In genomic region chr15:68218331-68218730, GRCh38 we compare ENCODE assay signal across 21 cellular contexts.
"Had no signal": no experiment of that assay in that cellular context is flagged by ENCODE, and none has a peak within 500 bp of the region (broad histone marks: within the 10 kb centered on the region; RNA-seq: fewer than 3 reads in every experiment).

No MANE protein-coding gene starts in this region.

- H3K4me1 ChIP-seq: esophagus squamous epithelium had no signal

- H3K4me3 Mint-ChIP-seq: activated CD4-positive, alpha-beta T cell treated with anti-CD3 and anti-CD28 coated beads for 36 hours; activated CD8-positive, alpha-beta T cell treated with anti-CD3 and anti-CD28 coated beads, Interleukin-2, amount 10 ng/mL, durations not matched to agents 7 days and 5 days; activated naive CD4-positive, alpha-beta T cell treated with anti-CD3 and anti-CD28 coated beads for 36 hours; activated naive CD8-positive, alpha-beta T cell treated with anti-CD3 and anti-CD28 coated beads, Interleukin-2, amount 50 U/mL, for 24 hours; central memory CD8-positive, alpha-beta T cell; nephron progenitor cell; stimulated activated naive CD8-positive, alpha-beta T cell treated with anti-CD3 and anti-CD28 coated beads, Interleukin-15, amount 100 ng/mL, for 72 hours; T-cell; WTC11 had no signal

- H3K36me3 ChIP-seq: brain microvascular endothelial cell had no signal

- FAIRE-seq: islet of Langerhans had no signal

- H3K9me3 Mint-ChIP-seq: activated naive CD4-positive, alpha-beta T cell treated with anti-CD3 and anti-CD28 coated beads for 36 hours; activated naive CD8-positive, alpha-beta T cell treated with anti-CD3 and anti-CD28 coated beads, Interleukin-2, amount 50 U/mL, for 24 hours; central memory CD8-positive, alpha-beta T cell; stimulated activated naive CD8-positive, alpha-beta T cell treated with anti-CD3 and anti-CD28 coated beads, Interleukin-15, amount 100 ng/mL, for 72 hours; T-cell had no signal

- ATAC-seq: activated CD4-positive, alpha-beta T cell treated with anti-CD3 and anti-CD28 coated beads for 36 hours; activated CD8-positive, alpha-beta T cell treated with anti-CD3 and anti-CD28 coated beads, Interleukin-2, amount 10 ng/mL, durations not matched to agents 7 days and 5 days; activated naive CD8-positive, alpha-beta T cell treated with anti-CD3 and anti-CD28 coated beads, Interleukin-2, amount 50 U/mL, for 24 hours; SK-N-SH treated with all-trans-retinoic acid at 6 μM for 48 hours; stimulated activated naive CD8-positive, alpha-beta T cell treated with anti-CD3 and anti-CD28 coated beads, Interleukin-15, amount 100 ng/mL, for 72 hours; T-cell; WTC11 had no signal

- H3K9me3 ChIP-seq: esophagus squamous epithelium had no signal

- DNase-seq: activated CD4-positive, alpha-beta T cell treated with anti-CD3 and anti-CD28 coated beads for 36 hours; activated CD8-positive, alpha-beta T cell treated with anti-CD3 and anti-CD28 coated beads, Interleukin-2, amount 10 ng/mL, durations not matched to agents 7 days and 5 days; activated naive CD4-positive, alpha-beta T cell treated with anti-CD3 and anti-CD28 coated beads for 36 hours; activated naive CD8-positive, alpha-beta T cell treated with anti-CD3 and anti-CD28 coated beads, Interleukin-2, amount 50 U/mL, for 24 hours; anterior cingulate cortex; brain microvascular endothelial cell; effector memory CD4-positive, alpha-beta T cell; esophagus squamous epithelium; nephron progenitor cell; occipital lobe; stimulated activated CD4-positive, alpha-beta T cell treated with anti-CD3 and anti-CD28 coated beads, Interleukin-15, amount 100 ng/mL, for 24 hours; stimulated activated CD4-positive, alpha-beta T cell treated with anti-CD3 and anti-CD28 coated beads, Interleukin-2, amount 100 ng/mL, for 48 hours; stimulated activated naive CD8-positive, alpha-beta T cell treated with anti-CD3 and anti-CD28 coated beads, Interleukin-15, amount 100 ng/mL, for 72 hours; T-cell; trophoblast cell had no signal

- H3K27ac ChIP-seq: brain microvascular endothelial cell, esophagus squamous epithelium, skin epidermis had no signal

- H3K4me3 ChIP-seq: esophagus squamous epithelium, lung, skin epidermis had no signal

- H3K27me3 ChIP-seq: brain microvascular endothelial cell, esophagus squamous epithelium had no signal

- H3K4me1 Mint-ChIP-seq: activated CD4-positive, alpha-beta T cell treated with anti-CD3 and anti-CD28 coated beads for 36 hours; activated naive CD8-positive, alpha-beta T cell treated with anti-CD3 and anti-CD28 coated beads, Interleukin-2, amount 50 U/mL, for 24 hours; central memory CD8-positive, alpha-beta T cell; nephron progenitor cell; WTC11 had no signal

- H3K27ac Mint-ChIP-seq: activated CD4-positive, alpha-beta T cell treated with anti-CD3 and anti-CD28 coated beads for 36 hours; activated CD8-positive, alpha-beta T cell treated with anti-CD3 and anti-CD28 coated beads, Interleukin-2, amount 10 ng/mL, durations not matched to agents 7 days and 5 days; activated naive CD4-positive, alpha-beta T cell treated with anti-CD3 and anti-CD28 coated beads for 36 hours; activated naive CD8-positive, alpha-beta T cell treated with anti-CD3 and anti-CD28 coated beads, Interleukin-2, amount 50 U/mL, for 24 hours; nephron progenitor cell; stimulated activated naive CD8-positive, alpha-beta T cell treated with anti-CD3 and anti-CD28 coated beads, Interleukin-15, amount 100 ng/mL, for 72 hours; T-cell; WTC11 had no signal

- H3K27me3 Mint-ChIP-seq: activated CD4-positive, alpha-beta T cell treated with anti-CD3 and anti-CD28 coated beads for 36 hours; activated naive CD8-positive, alpha-beta T cell treated with anti-CD3 and anti-CD28 coated beads, Interleukin-2, amount 50 U/mL, for 24 hours; central memory CD8-positive, alpha-beta T cell; stimulated activated naive CD8-positive, alpha-beta T cell treated with anti-CD3 and anti-CD28 coated beads, Interleukin-15, amount 100 ng/mL, for 72 hours; T-cell had no signal
